1 cellular context compared by ENCODE assay signal in the genomic region with DNA sequence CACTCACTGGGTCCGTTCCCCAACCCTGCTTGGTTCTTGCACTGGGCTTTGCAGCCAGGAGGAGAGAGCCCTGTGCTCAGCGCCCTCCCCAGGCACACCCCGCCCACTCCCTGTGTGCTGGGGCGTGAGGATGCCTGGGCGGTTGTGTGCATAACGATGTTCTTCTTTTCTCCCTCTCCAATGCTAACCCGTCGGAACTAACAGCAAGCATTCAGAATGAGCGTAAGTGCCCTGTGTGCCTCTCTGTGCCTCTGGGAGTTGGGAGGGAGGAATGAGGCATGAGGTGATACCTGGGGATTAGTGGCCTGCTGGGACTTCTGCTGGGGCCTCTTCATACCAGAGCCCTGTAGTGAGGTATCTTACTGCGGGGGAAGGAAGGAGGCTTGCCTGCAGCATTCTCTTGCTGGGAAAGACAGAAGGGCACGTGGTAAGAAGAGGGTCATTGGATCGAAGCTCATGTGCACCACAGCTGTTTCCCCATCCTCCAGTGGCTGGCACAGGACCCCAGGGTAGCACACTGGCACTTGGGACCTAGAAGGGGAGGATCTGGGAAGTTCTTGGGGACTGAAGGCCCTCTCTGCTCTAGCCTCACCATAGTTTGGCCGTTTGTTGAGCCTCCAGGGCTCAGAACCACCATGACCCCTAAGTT.
TF ChIP-seq lines count a peak whose summit lies in the region.

No MANE protein-coding gene starts in this region.

TF ChIP-seq in GM23338, 12 proteins besides CTCF, POLR2A, EP300 and RAD21 (continued from another document):
- no peak for TF ChIP-seq CREB1 (CRISPR knock-in tag; IDR thresholded peaks at IDR 0.05; ENCODE audit: low read depth)
- no peak for TF ChIP-seq ZNF114 (CRISPR knock-in tag; IDR thresholded peaks at IDR 0.05)
- TF ChIP-seq EZH2 (IDR thresholded peaks at IDR 0.05; ENCODE audit: low read depth, unreplicated experiment) = no peak
TF ChIP-seq in GM23338: peak in this region for 0.
